3 cellular contexts compared by ENCODE assay signal in the genomic region with DNA sequence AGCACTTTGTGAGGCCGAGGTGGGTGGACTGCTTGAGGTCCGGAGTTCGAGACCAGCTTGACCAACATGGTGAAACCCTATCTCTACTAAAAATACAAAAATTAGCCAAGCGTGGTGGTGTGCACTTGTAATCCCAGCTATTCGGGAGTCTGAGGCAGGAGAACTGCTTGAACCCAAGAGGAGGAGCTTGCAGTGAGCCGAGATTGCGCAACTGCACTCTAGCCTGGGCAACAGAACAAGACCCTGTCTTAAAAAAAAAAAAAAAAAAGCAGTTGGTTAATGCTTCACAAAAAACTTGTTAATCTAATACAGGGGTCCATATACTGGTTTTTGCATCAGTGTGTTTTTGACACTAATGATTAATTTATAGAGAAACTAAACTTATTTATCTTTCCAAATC.
TF ChIP-seq lines count a peak whose summit lies in the region.

No MANE protein-coding gene starts in this region.

TF ChIP-seq in A549, 52 proteins besides CTCF, POLR2A, EP300 and RAD21:
- TF ChIP-seq CEBPB (IDR thresholded peaks at IDR 0.05) (peak; percentile 67 to 85; a peak in 3 of 4 replicates), POLR2AphosphoS2 (conservative IDR thresholded peaks at IDR 0.05; ENCODE audit: low read length) (no peak), KDM1A (IDR thresholded peaks at IDR 0.05; ENCODE audit: low read depth) (no peak), TFCP2L1 (CRISPR knock-in tag; IDR thresholded peaks at IDR 0.05) (no peak), NFE2L2 (conservative IDR thresholded peaks at IDR 0.05; ENCODE audit: low read length) (no peak), TP53 (CRISPR knock-in tag; IDR thresholded peaks at IDR 0.05) (no peak)

TF ChIP-seq in IMR-90, 13 proteins besides CTCF, POLR2A, EP300 and RAD21:
- no peak for TF ChIP-seq MAZ (IDR thresholded peaks at IDR 0.05; ENCODE audit: borderline replicate concordance, low read depth, low read length)
- TF ChIP-seq CEBPB (IDR thresholded peaks at IDR 0.05; ENCODE audit: low read depth, low read length), result peak; percentile 66

TF ChIP-seq in K562, 482 proteins besides CTCF, POLR2A, EP300 and RAD21:
- TF ChIP-seq TRIM24 (IDR thresholded peaks at IDR 0.05), result 0 out of 4 replicates have a peak, but pooled peaks of 1 of the 2 experiments have one; percentile 10
- TF ChIP-seq ZNF253 (CRISPR knock-in tag; conservative IDR thresholded peaks at IDR 0.05), result no peak
- TF ChIP-seq CEBPG (CRISPR knock-in tag; IDR thresholded peaks at IDR 0.05), result peak; percentile 77
- TF ChIP-seq CEBPG (tag; conservative IDR thresholded peaks at IDR 0.05 in 1 of 2, IDR thresholded peaks at IDR 0.05 in 1 of 2), result peak; percentile 72 to 92
- TF ChIP-seq, protein P1, sequence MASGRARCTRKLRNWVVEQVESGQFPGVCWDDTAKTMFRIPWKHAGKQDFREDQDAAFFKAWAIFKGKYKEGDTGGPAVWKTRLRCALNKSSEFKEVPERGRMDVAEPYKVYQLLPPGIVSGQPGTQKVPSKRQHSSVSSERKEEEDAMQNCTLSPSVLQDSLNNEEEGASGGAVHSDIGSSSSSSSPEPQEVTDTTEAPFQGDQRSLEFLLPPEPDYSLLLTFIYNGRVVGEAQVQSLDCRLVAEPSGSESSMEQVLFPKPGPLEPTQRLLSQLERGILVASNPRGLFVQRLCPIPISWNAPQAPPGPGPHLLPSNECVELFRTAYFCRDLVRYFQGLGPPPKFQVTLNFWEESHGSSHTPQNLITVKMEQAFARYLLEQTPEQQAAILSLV (tag; IDR thresholded peaks at IDR 0.05), result peak; percentile 61
- TF ChIP-seq, protein P2, sequence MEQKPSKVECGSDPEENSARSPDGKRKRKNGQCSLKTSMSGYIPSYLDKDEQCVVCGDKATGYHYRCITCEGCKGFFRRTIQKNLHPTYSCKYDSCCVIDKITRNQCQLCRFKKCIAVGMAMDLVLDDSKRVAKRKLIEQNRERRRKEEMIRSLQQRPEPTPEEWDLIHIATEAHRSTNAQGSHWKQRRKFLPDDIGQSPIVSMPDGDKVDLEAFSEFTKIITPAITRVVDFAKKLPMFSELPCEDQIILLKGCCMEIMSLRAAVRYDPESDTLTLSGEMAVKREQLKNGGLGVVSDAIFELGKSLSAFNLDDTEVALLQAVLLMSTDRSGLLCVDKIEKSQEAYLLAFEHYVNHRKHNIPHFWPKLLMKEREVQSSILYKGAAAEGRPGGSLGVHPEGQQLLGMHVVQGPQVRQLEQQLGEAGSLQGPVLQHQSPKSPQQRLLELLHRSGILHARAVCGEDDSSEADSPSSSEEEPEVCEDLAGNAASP (IDR thresholded peaks at IDR 0.05), result no peak
- TF ChIP-seq CEBPB (tag; IDR thresholded peaks at IDR 0.05), result peak; percentile 96
- TF ChIP-seq ZNF23 (CRISPR knock-in tag; IDR thresholded peaks at IDR 0.05), result no peak
